In genomic region chr1:18348354-18348753, GRCh38 we compare ENCODE assay signal across 1 cellular context.
TF ChIP-seq lines count a peak whose summit lies in the region.

No MANE protein-coding gene starts in this region.

TF ChIP-seq in HEK293, 187 proteins besides CTCF, POLR2A, EP300 and RAD21 (continued from another document):
- TF ChIP-seq, protein P1, sequence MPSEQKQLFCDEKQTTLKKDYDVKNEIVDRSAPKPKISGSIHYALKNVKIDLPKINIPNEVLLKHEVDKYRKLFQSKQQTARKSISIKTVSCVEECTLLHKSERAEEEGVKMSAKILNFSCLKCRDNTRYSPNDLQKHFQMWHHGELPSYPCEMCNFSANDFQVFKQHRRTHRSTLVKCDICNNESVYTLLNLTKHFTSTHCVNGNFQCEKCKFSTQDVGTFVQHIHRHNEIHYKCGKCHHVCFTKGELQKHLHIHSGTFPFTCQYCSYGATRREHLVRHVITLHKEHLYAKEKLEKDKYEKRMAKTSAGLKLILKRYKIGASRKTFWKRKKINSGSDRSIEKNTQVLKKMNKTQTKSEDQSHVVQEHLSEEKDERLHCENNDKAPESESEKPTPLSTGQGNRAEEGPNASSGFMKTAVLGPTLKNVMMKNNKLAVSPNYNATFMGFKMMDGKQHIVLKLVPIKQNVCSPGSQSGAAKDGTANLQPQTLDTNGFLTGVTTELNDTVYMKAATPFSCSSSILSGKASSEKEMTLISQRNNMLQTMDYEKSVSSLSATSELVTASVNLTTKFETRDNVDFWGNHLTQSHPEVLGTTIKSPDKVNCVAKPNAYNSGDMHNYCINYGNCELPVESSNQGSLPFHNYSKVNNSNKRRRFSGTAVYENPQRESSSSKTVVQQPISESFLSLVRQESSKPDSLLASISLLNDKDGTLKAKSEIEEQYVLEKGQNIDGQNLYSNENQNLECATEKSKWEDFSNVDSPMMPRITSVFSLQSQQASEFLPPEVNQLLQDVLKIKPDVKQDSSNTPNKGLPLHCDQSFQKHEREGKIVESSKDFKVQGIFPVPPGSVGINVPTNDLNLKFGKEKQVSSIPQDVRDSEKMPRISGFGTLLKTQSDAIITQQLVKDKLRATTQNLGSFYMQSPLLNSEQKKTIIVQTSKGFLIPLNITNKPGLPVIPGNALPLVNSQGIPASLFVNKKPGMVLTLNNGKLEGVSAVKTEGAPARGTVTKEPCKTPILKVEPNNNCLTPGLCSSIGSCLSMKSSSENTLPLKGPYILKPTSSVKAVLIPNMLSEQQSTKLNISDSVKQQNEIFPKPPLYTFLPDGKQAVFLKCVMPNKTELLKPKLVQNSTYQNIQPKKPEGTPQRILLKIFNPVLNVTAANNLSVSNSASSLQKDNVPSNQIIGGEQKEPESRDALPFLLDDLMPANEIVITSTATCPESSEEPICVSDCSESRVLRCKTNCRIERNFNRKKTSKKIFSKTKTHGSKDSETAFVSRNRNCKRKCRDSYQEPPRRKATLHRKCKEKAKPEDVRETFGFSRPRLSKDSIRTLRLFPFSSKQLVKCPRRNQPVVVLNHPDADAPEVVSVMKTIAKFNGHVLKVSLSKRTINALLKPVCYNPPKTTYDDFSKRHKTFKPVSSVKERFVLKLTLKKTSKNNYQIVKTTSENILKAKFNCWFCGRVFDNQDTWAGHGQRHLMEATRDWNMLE (tag by site-specific recombination; conservative IDR thresholded peaks at IDR 0.05; ENCODE audit: low read depth), result no peak
- peak; percentile 90 for TF ChIP-seq SCRT1 (tag by site-specific recombination; IDR thresholded peaks at IDR 0.05; ENCODE audit: borderline replicate concordance)
- TF ChIP-seq GLIS1 (tag by site-specific recombination; IDR thresholded peaks at IDR 0.05), result peak; percentile 64; the same call in 1 of the 2 replicates
- no peak for TF ChIP-seq ZNF157 (tag by site-specific recombination; IDR thresholded peaks at IDR 0.05)
- TF ChIP-seq ZNF433 (tag by site-specific recombination; IDR thresholded peaks at IDR 0.05; ENCODE audit: low read depth), result no peak
- TF ChIP-seq ZNF223 (tag by site-specific recombination; IDR thresholded peaks at IDR 0.05), result no peak
- peak; percentile 76 for TF ChIP-seq SCRT2 (tag by site-specific recombination; IDR thresholded peaks at IDR 0.05)
- TF ChIP-seq ZNF561 (tag by site-specific recombination; IDR thresholded peaks at IDR 0.05; ENCODE audit: borderline replicate concordance), result no peak
- no peak for TF ChIP-seq ZSCAN23 (tag by site-specific recombination; IDR thresholded peaks at IDR 0.05)
- TF ChIP-seq BCL11A (tag by site-specific recombination; IDR thresholded peaks at IDR 0.05; ENCODE audit: low read depth), result no peak
- no peak for TF ChIP-seq ZNF747 (tag by site-specific recombination; IDR thresholded peaks at IDR 0.05)
- no peak for TF ChIP-seq ZNF664 (tag by site-specific recombination; IDR thresholded peaks at IDR 0.05)
